9 cellular contexts compared by ENCODE assay signal in genomic region chr9:14312721-14313377, GRCh38. TPM values are rescaled to one million over a fixed set of nuclear protein-coding genes. Genes with fewer than 3 reads are reported as not detected.
DNase-seq lines count a peak whose midpoint lies in the region; ATAC-seq and TF ChIP-seq lines count a peak whose summit lies in the region.
"Had no signal": no experiment of that assay in that cellular context is flagged by ENCODE, and none has a peak within 500 bp of the region (broad histone marks: within the 10 kb centered on the region; RNA-seq: fewer than 3 reads in every experiment).

No MANE protein-coding gene starts in this region.

- no peak overlapping the region for H3K27ac Mint-ChIP-seq in activated B cell treated with CpG ODN at 0.5 μM for 24 hours

- peaks cover 3% of the 10 kb centered on the region for H3K36me3 Mint-ChIP-seq in activated B cell treated with CpG ODN at 0.5 μM for 24 hours (ENCODE audit: low read depth)

- CTCF ChIA-PET in activated B cell treated with CpG ODN at 0.5 μM for 24 hours (lab: Charles Lee): no interaction called here

- intact Hi-C loops in activated B cell treated with CpG ODN at 0.5 μM for 24 hours (cut with micrococcal nuclease): loop anchor here (2.0 kb wide), 1 partner anchor 36 kb away; no protein-coding TSS in a partner anchor
- intact Hi-C loops in Right ventricle myocardium superior (cut with DNase I): loop anchor here (5.0 to 10.0 kb wide), 2 partner anchors 106 to 278 kb away; no protein-coding TSS in a partner anchor
- intact Hi-C loops in posterior vena cava (cut with DNase I): loop anchor here (5.0 kb wide), 1 partner anchor 34 kb away; no protein-coding TSS in a partner anchor

- peaks cover 3% of the 10 kb centered on the region for H3K9me3 Mint-ChIP-seq in activated B cell treated with CpG ODN at 0.5 μM for 24 hours

- DNase-seq in NCI-H2227 (lab: John Stamatoyannopoulos, UW; ENCODE audit: unreplicated experiment) (peak; percentile 52), NCI-H2227 treated with DMSO at 0.1 percent for 48 hours (lab: John Stamatoyannopoulos, UW) (no peak), activated B cell treated with CpG ODN at 0.5 μM for 24 hours (no peak), Right ventricle myocardium superior (peak; percentile 47), posterior vena cava (ENCODE audit: low spot score) (peak; percentile 79), GM13977 (ENCODE audit: low spot score) (no peak)
- DNase-seq in stimulated activated CD4-positive, alpha-beta T cell treated with anti-CD3 and anti-CD28 coated beads, Interleukin-4, amount 100 ng/mL, for 24 hours: no peak

- H3K4me1 Mint-ChIP-seq in activated B cell treated with CpG ODN at 0.5 μM for 24 hours: peaks cover 19% of the 10 kb centered on the region

- POLR2A ChIA-PET in activated B cell treated with CpG ODN at 0.5 μM for 24 hours (lab: Charles Lee): no interaction called here

- H3K4me3 Mint-ChIP-seq in activated B cell treated with CpG ODN at 0.5 μM for 24 hours: peak overlapping the region; percentile 7

- H3K27me3 Mint-ChIP-seq in activated B cell treated with CpG ODN at 0.5 μM for 24 hours: peaks cover 51% of the 10 kb centered on the region

- ATAC-seq in activated B cell treated with CpG ODN at 0.5 μM for 24 hours (ENCODE audit: low read depth) (no peak), Right ventricle myocardium superior (ENCODE audit: poor library complexity) (no peak), HG03025 (IDR thresholded peaks at IDR 0.05; ENCODE audit: low FRiP score, unreplicated experiment) (no peak)

- TF ChIP-seq CTCF in activated B cell treated with CpG ODN at 0.5 μM for 24 hours (IDR thresholded peaks at IDR 0.05): no peak
- TF ChIP-seq CTCF in GM13977 (IDR thresholded peaks at IDR 0.05; ENCODE audit: extremely low read depth, insufficient read depth, missing control alignments): no peak

- in situ Hi-C loops in GM13977 (cut with MboI; ENCODE audit: low pct_unique_long_range_greater_than_20kb, low sequenced_read_pairs, unreplicated experiment): no loop called here

RNA-seq across cellular contexts. Expression of gene NFIB, which starts 1.1 kb away (rescaled TPM):
- total RNA-seq in activated B cell treated with CpG ODN at 0.5 μM for 24 hours (not detected in 2 replicates), Right ventricle myocardium superior (104 TPM), posterior vena cava (100 to 1,000 TPM; 230 to 305 TPM)
- total RNA-seq: activated CD8-positive, alpha-beta memory T cell treated with anti-CD3 and anti-CD28 coated beads for 36 hours had no signal

Comparison
In these comparisons a context has a peak if more than half of its experiments do, and no peak if none do; other contexts are left out.
1. DNase-seq: peak in NCI-H2227 (single experiment), Right ventricle myocardium superior (single experiment) and posterior vena cava (single experiment); none in NCI-H2227 treated with DMSO at 0.1 percent for 48 hours (single experiment), activated B cell treated with CpG ODN at 0.5 μM for 24 hours (single experiment), GM13977 (single experiment) and stimulated activated CD4-positive, alpha-beta T cell treated with anti-CD3 and anti-CD28 coated beads, Interleukin-4, amount 100 ng/mL, for 24 hours (single experiment).
2. RNA of gene NFIB, which starts 1.1 kb away (total RNA-seq): 230 to 305 TPM in posterior vena cava and 104 TPM in Right ventricle myocardium superior (single experiment); not detected in activated B cell treated with CpG ODN at 0.5 μM for 24 hours; every median in the first group is over 100 times any median in the second.